Comparison of ENCODE assay signal across 1 cellular context in genomic region chr1:24150228-24151174, GRCh38.
TF ChIP-seq lines count a peak whose summit lies in the region.

No MANE protein-coding gene starts in this region.

TF ChIP-seq in WTC11, 78 proteins besides CTCF, POLR2A, EP300 and RAD21 (continued from another document):
- TF ChIP-seq ATF6 (CRISPR knock-in tag; IDR thresholded peaks at IDR 0.05) (no peak), NFATC4 (CRISPR knock-in tag; IDR thresholded peaks at IDR 0.05) (peak; percentile 86), GTF2I (CRISPR knock-in tag; conservative IDR thresholded peaks at IDR 0.05) (no peak), IRF1 (CRISPR knock-in tag; IDR thresholded peaks at IDR 0.05) (no peak), ZNF219 (CRISPR knock-in tag; IDR thresholded peaks at IDR 0.05; ENCODE audit: borderline replicate concordance) (no peak), ZNF532 (CRISPR knock-in tag; IDR thresholded peaks at IDR 0.05; ENCODE audit: borderline replicate concordance) (peak; percentile 90), SMAD4 (CRISPR knock-in tag; IDR thresholded peaks at IDR 0.05) (no peak), FOXK1 (CRISPR knock-in tag; IDR thresholded peaks at IDR 0.05) (no peak), MYBL2 (CRISPR knock-in tag; IDR thresholded peaks at IDR 0.05) (no peak), ATF1 (CRISPR knock-in tag; IDR thresholded peaks at IDR 0.05) (no peak), FOXP1 (CRISPR knock-in tag; IDR thresholded peaks at IDR 0.05; ENCODE audit: borderline replicate concordance) (no peak), E2F4 (CRISPR knock-in tag; IDR thresholded peaks at IDR 0.05; ENCODE audit: borderline replicate concordance, low read depth) (no peak), NR1H2 (CRISPR knock-in tag; IDR thresholded peaks at IDR 0.05) (no peak), ATF3 (CRISPR knock-in tag; conservative IDR thresholded peaks at IDR 0.05) (no peak), ZBTB21 (CRISPR knock-in tag; IDR thresholded peaks at IDR 0.05; ENCODE audit: borderline replicate concordance) (no peak), ELF4 (CRISPR knock-in tag; IDR thresholded peaks at IDR 0.05; ENCODE audit: low read depth) (no peak), ESRRA (CRISPR knock-in tag; IDR thresholded peaks at IDR 0.05; ENCODE audit: borderline replicate concordance) (no peak), ZBTB43 (CRISPR knock-in tag; IDR thresholded peaks at IDR 0.05) (no peak), ZNF121 (CRISPR knock-in tag; IDR thresholded peaks at IDR 0.05) (no peak), SP1 (CRISPR knock-in tag; conservative IDR thresholded peaks at IDR 0.05) (no peak), ZMAT4 (CRISPR knock-in tag; IDR thresholded peaks at IDR 0.05) (no peak), PRRX2 (CRISPR knock-in tag; IDR thresholded peaks at IDR 0.05) (peak; percentile 21; the same call in 1 of the 2 replicates), EMX1 (CRISPR knock-in tag; IDR thresholded peaks at IDR 0.05) (peak; percentile 88; the same call in 1 of the 2 replicates), E2F5 (CRISPR knock-in tag; IDR thresholded peaks at IDR 0.05) (no peak), TEAD4 (CRISPR knock-in tag; IDR thresholded peaks at IDR 0.05) (0 out of 2 replicates have a peak, but pooled peaks have one; percentile 9), MAX (CRISPR knock-in tag; IDR thresholded peaks at IDR 0.05) (no peak; the same call in 1 of the 2 replicates)
TF ChIP-seq in WTC11: peak in this region for 12.
